In genomic region chr6:26183237-26183580, GRCh38 we compare ENCODE assay signal across 8 cellular contexts.
DNase-seq lines count a peak whose midpoint lies in the region; ATAC-seq and TF ChIP-seq lines count a peak whose summit lies in the region.

No MANE protein-coding gene starts in this region.

- H3K9me3 Mint-ChIP-seq in activated T-cell treated with anti-CD3 and anti-CD28 coated beads, Interleukin-2, amount 50 U/mL, for 4 hours: no peaks in the 10 kb centered on the region
- H3K9me3 Mint-ChIP-seq in type B pancreatic cell: no peaks in the 10 kb centered on the region

- peaks cover 21% of the 10 kb centered on the region for H3K4me1 ChIP-seq in mononuclear cell (ENCODE audit: insufficient read depth, low read length)

- H3K27ac ChIP-seq in coronary artery: peak overlapping the region; percentile 76 to 89

- H3K4me3 ChIP-seq in coronary artery: peak overlapping the region; percentile 69
- H3K4me3 ChIP-seq in mononuclear cell (ENCODE audit: low read length): peak overlapping the region; percentile 58

- no peaks in the 10 kb centered on the region for H3K27me3 ChIP-seq in mononuclear cell (ENCODE audit: insufficient read depth, low read length)

- no peaks in the 10 kb centered on the region for H3K36me3 Mint-ChIP-seq in activated T-cell treated with anti-CD3 and anti-CD28 coated beads, Interleukin-2, amount 50 U/mL, for 4 hours (ENCODE audit: insufficient read depth)
- H3K36me3 Mint-ChIP-seq in type B pancreatic cell: no peaks in the 10 kb centered on the region

- H3K4me3 Mint-ChIP-seq in activated T-cell treated with anti-CD3 and anti-CD28 coated beads, Interleukin-2, amount 50 U/mL, for 4 hours: peak overlapping the region; percentile 93
- peak overlapping the region; percentile 91 for H3K4me3 Mint-ChIP-seq in type B pancreatic cell

- H3K27ac Mint-ChIP-seq in type B pancreatic cell: peak overlapping the region; percentile 92

- TF ChIP-seq CTCF in coronary artery (IDR thresholded peaks at IDR 0.05) (no peak), type B pancreatic cell (conservative IDR thresholded peaks at IDR 0.05) (no peak)

- peak in 1 of 2 donors; percentile 4 for ATAC-seq in activated T-cell treated with anti-CD3 and anti-CD28 coated beads, Interleukin-2, amount 50 U/mL, for 4 hours

- no peaks in the 10 kb centered on the region for H3K9me3 ChIP-seq in mononuclear cell (ENCODE audit: low read depth, low read length)

- H3K27me3 Mint-ChIP-seq in activated T-cell treated with anti-CD3 and anti-CD28 coated beads, Interleukin-2, amount 50 U/mL, for 4 hours (ENCODE audit: low read depth): no peaks in the 10 kb centered on the region
- no peaks in the 10 kb centered on the region for H3K27me3 Mint-ChIP-seq in type B pancreatic cell

- no peak for DNase-seq in activated T-cell treated with anti-CD3 and anti-CD28 coated beads, Interleukin-2, amount 50 U/mL, for 4 hours
- no peak for DNase-seq in activated T-cell treated with anti-CD3 and anti-CD28 coated beads, Interleukin-2, amount 50 U/mL, for 1 hour
- DNase-seq in coronary artery (ENCODE audit: low spot score) (no peak), type B pancreatic cell (ENCODE audit: extremely low spot score, unreplicated experiment) (no peak), NCI-H2196 treated with DMSO at 0.1 percent for 48 hours (lab: John Stamatoyannopoulos, UW; ENCODE audit: unreplicated experiment) (no peak), DMS53 treated with DMSO at 0.1 percent for 48 hours (lab: John Stamatoyannopoulos, UW; ENCODE audit: unreplicated experiment) (no peak), T1000 (lab: John Stamatoyannopoulos, UW) (no peak)

- H3K4me1 Mint-ChIP-seq in activated T-cell treated with anti-CD3 and anti-CD28 coated beads, Interleukin-2, amount 50 U/mL, for 4 hours (ENCODE audit: low read depth): peaks cover 32% of the 10 kb centered on the region
- peaks cover 28% of the 10 kb centered on the region for H3K4me1 Mint-ChIP-seq in type B pancreatic cell (ENCODE audit: unreplicated experiment)
